ENCODE assay signal across 8 cellular contexts in the genomic region with DNA sequence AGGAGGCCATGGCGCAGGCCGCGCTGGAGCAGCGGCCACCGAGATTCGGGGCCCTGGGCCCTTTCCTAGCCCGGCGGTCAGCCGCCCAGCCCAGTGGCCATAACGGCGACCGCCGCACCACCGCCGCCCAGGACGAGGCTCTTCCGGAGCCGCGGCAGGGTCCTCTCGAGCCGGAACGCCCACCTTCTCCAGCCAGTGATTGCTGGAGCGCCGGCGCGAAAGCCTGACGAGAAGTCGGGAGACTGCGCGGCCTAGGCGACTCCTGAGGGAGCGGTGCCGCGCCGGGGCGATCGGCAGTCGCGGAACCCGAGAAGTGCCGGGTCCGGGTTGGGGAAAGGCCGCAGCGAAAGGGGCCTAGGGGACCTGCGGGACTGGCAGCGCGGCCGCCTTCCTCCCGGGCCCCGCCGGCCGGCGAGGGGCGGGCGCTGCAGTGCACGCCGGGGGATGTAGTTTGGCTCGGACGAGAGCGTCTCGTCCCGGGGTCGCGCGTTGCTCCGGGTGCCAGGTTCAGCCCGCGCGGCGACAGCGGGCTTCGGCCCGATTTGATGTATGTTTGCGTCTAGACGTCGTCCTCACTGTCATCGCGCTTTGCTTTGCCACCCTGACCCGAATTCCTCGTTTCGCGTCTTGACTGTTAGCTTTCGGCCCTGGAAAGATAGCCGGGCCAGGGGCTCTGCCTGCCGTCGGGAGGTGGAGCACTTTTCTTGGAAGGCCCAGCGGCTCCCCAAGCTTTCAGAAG. TPM values are rescaled to one million over a fixed set of nuclear protein-coding genes. Genes with fewer than 3 reads are reported as not detected.
DNase-seq lines count a peak whose midpoint lies in the region; FAIRE-seq and TF ChIP-seq lines count a peak whose summit lies in the region.

A gene with protein sequence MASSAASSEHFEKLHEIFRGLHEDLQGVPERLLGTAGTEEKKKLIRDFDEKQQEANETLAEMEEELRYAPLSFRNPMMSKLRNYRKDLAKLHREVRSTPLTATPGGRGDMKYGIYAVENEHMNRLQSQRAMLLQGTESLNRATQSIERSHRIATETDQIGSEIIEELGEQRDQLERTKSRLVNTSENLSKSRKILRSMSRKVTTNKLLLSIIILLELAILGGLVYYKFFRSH (minus strand): TSS at position 153 of the 739 bp plus-strand sequence. CDS start 143 bp downstream, at position 10.

- H3K4me3 ChIP-seq in LNCaP clone FGC (ENCODE audit: low read depth, low read length) (peak within 1 kb of the TSS; percentile 82), fibroblast of the aortic adventitia (ENCODE audit: low read depth, low read length) (peak within 1 kb of the TSS; percentile 89), stomach (peak within 1 kb of the TSS; percentile 78 to 95 (median 88))

- WGBS in stomach, 5 donors, result 0 to 1% (median 0%) methylated on average over 21 to 87 of the region's 87 CpGs

- no peaks in the 10 kb centered on the region for H3K9me3 Mint-ChIP-seq in nephron progenitor cell

- no peaks in the 10 kb centered on the region for H3K9me3 ChIP-seq in ES-I3 (ENCODE audit: control insufficient read depth, insufficient read depth, low read length)
- no peaks in the 10 kb centered on the region for H3K9me3 ChIP-seq in stomach

- TF ChIP-seq POLR2A in H54 (IDR thresholded peaks at IDR 0.05; ENCODE audit: low read depth, low read length) (peak; percentile 36), Raji (IDR thresholded peaks at IDR 0.05; ENCODE audit: insufficient read depth, low read depth, low read length) (peak; percentile 60), stomach (IDR thresholded peaks at IDR 0.05) (peak in 1 of 4 donors; percentile 29)

- H3K36me3 Mint-ChIP-seq in nephron progenitor cell (ENCODE audit: low read depth), result peaks cover 33% of the 10 kb centered on the region

- peak within 1 kb of the TSS; percentile 95 for H3K9ac ChIP-seq in ES-I3 (ENCODE audit: low read depth, low read length)

- peaks cover 33% of the 10 kb centered on the region for H3K4me1 Mint-ChIP-seq in nephron progenitor cell

- peak within 1 kb of the TSS; percentile 92 for H3K4me3 Mint-ChIP-seq in nephron progenitor cell

- H3K4me1 ChIP-seq in ES-I3 (ENCODE audit: insufficient read depth, low read length) (peaks cover 6% of the 10 kb centered on the region; the same call in 1 of the 2 replicates), stomach (peaks cover 15 to 51% (median 35%) of the 10 kb centered on the region in 4 donors)

- no peak for FAIRE-seq in H54 (lab: Jason Lieb, UNC)

- no peak for TF ChIP-seq EP300 in stomach (IDR thresholded peaks at IDR 0.05)

- H3K27ac ChIP-seq in stomach, result peak within 1 kb of the TSS; percentile 97 to 99 (median 98)

- H3K36me3 ChIP-seq in ES-I3 (ENCODE audit: insufficient read depth, low read length) (peaks cover 7% of the 10 kb centered on the region; the same call in 1 of the 2 replicates), stomach (peaks cover 4 to 23% (median 15%) of the 10 kb centered on the region in 4 donors)

- peak within 1 kb of the TSS; percentile 99 for H3K27ac Mint-ChIP-seq in nephron progenitor cell

- peak; percentile 47 for DNase-seq in H54 (ENCODE audit: insufficient read length, low spot score)
- no peak for DNase-seq in LNCaP clone FGC (ENCODE audit: low read depth)
- peak; percentile 75 for DNase-seq in activated effector memory CD4-positive, alpha-beta T cell treated with Interleukin-2 at 50 U/mL for 16 hours
- peak; percentile 68 for DNase-seq in fibroblast of the aortic adventitia (ENCODE audit: low read depth)
- peak; percentile 82 for DNase-seq in nephron progenitor cell
- peak; percentile 72 for DNase-seq in stomach

- intact Hi-C loops in stomach (cut with DNase I; ENCODE audit: low total_unique reads), result no loop called here

- no peaks in the 10 kb centered on the region for H3K27me3 Mint-ChIP-seq in nephron progenitor cell (ENCODE audit: low read depth, poor library complexity)

- no peaks in the 10 kb centered on the region for H3K27me3 ChIP-seq in stomach

- peak; percentile 20; the same call in 1 of the 2 replicates for TF ChIP-seq CTCF in LNCaP clone FGC (IDR thresholded peaks at IDR 0.05; ENCODE audit: control insufficient read depth, extremely low read depth, insufficient read depth)
- TF ChIP-seq CTCF in fibroblast of the aortic adventitia (IDR thresholded peaks at IDR 0.05; ENCODE audit: insufficient read depth, low read length), result peak; percentile 25
- TF ChIP-seq CTCF in nephron progenitor cell (IDR thresholded peaks at IDR 0.05), result no peak
- no peak for TF ChIP-seq CTCF in stomach (IDR thresholded peaks at IDR 0.05)

RNA-seq across cellular contexts. Expression of the gene that starts here (rescaled TPM):
- total RNA-seq in fibroblast of the aortic adventitia (ENCODE audit: low replicate concordance) (48.5 and 69.0 TPM in 2 replicates), stomach (10 to 100 TPM; 43.0 to 84.3 (median 58.9) TPM)
- 100 to 1,000 TPM in 1 of 3 donors, 10 to 100 TPM in 2; 82.7 to 114 (median 95.1) TPM for polyA plus RNA-seq in stomach

Comparison
In these comparisons a context has a peak if more than half of its experiments do, and no peak if none do; other contexts are left out.
1. CTCF ChIP-seq: peak in LNCaP clone FGC (single experiment) and fibroblast of the aortic adventitia (single experiment); none in nephron progenitor cell (single experiment) and stomach (0 of 7).
2. Peak in every context shown above with its lines, with median percentiles within 50 percentile points of each other: H3K4me3 ChIP-seq.